In genomic region chr1:31155216-31155806, GRCh38 we compare ENCODE assay signal across 8 cellular contexts.
A peak's percentile ranks its signal among the peaks of the same experiment; 100 is the strongest.
DNase-seq lines count a peak whose midpoint lies in the region; ATAC-seq and TF ChIP-seq lines count a peak whose summit lies in the region.

No MANE protein-coding gene starts in this region.

- ATAC-seq in GM19395 (IDR thresholded peaks at IDR 0.05; ENCODE audit: unreplicated experiment): no peak

- H3K18ac ChIP-seq in H9 (ENCODE audit: insufficient read length, low read depth, low read length): peak overlapping the region; percentile 45

- no peaks in the 10 kb centered on the region for H3K4me1 ChIP-seq in H9 (ENCODE audit: insufficient read depth, low read length)

- H2AFZ ChIP-seq in H9 (ENCODE audit: low read length): no peak overlapping the region

- intact Hi-C loops in lower leg skin (cut with DNase I; ENCODE audit: low total_unique reads): no loop called here

- no peaks in the 10 kb centered on the region for H4K20me1 ChIP-seq in H9 (ENCODE audit: control insufficient read depth, insufficient read depth, insufficient read length)

- peaks cover 3% of the 10 kb centered on the region; the same call in 1 of the 2 replicates for H3K27me3 Mint-ChIP-seq in H9 (ENCODE audit: low read depth)

- H3K4me2 ChIP-seq in H9 (ENCODE audit: insufficient read depth, insufficient read length, low read length): peak overlapping the region; percentile 88

- no peak overlapping the region for H3K23ac ChIP-seq in H9 (ENCODE audit: insufficient read length, low read depth, low read length)

- H3K27me3 ChIP-seq in H9 (ENCODE audit: insufficient read depth, low read length): no peaks in the 10 kb centered on the region

- no peak overlapping the region for H3K56ac ChIP-seq in H9 (ENCODE audit: insufficient read length, low read depth, low read length)

- H3K4me3 Mint-ChIP-seq in H9: peak overlapping the region; percentile 85 to 87

- no peak overlapping the region for H2BK5ac ChIP-seq in H9 (ENCODE audit: insufficient read length, low read length)

- no peaks in the 10 kb centered on the region for H3K9me3 ChIP-seq in H9 (ENCODE audit: control insufficient read depth, low read depth, low read length)

- peak overlapping the region; percentile 96 for H3K4me3 ChIP-seq in coronary artery
- H3K4me3 ChIP-seq in lower leg skin (ENCODE audit: low read depth, poor library complexity, severe bottlenecking): peak overlapping the region; percentile 39

- peaks cover 4% of the 10 kb centered on the region for H3K23me2 ChIP-seq in H9 (ENCODE audit: insufficient read length, low read depth, low read length, poor library complexity, severe bottlenecking)

- WGBS in H9 (ENCODE audit: extremely low coverage, insufficient read length, low lambda C conversion rate): no CpG with 5 or more reads among the region's 46 CpGs
- 3 to 4% methylated on average over 18 to 26 of the region's 46 CpGs for WGBS in lower leg skin, 2 donors

- peaks cover 0 to 12% (median 3%) of the 10 kb centered on the region in 3 experiments; a peak in 5 of 7 replicates for H3K36me3 Mint-ChIP-seq in H9 (ENCODE audit: insufficient read depth in 1 of 3, low read depth in 3 of 3)

- DNase-seq in ELR (ENCODE audit: low read depth) (peak; percentile 85), H9 (peak; percentile 80), NCI-H2171 treated with DMSO at 0.1 percent for 48 hours (lab: John Stamatoyannopoulos, UW) (peak; percentile 74), coronary artery (ENCODE audit: low spot score) (peak; percentile 76), lower leg skin (ENCODE audit: low spot score in 2 of 2) (peak; percentile 33 to 92)
- DNase-seq in activated CD4-positive, alpha-beta T cell treated with anti-CD3 and anti-CD28 coated beads for 24 hours (ENCODE audit: low read depth in 2 of 2): peak; percentile 36 to 53
- peak; percentile 8 to 59 (median 11) for DNase-seq in stimulated activated CD4-positive, alpha-beta T cell treated with anti-CD3 and anti-CD28 coated beads, TNF-alpha, amount 100 ng/mL, for 1 hour (ENCODE audit: low read depth in 3 of 3, low spot score in 1 of 3)

- no peaks in the 10 kb centered on the region for H3K79me1 ChIP-seq in H9 (ENCODE audit: insufficient read depth, low read depth, low read length, poor library complexity, severe bottlenecking)

- no peak overlapping the region for H3T11ph ChIP-seq in H9 (ENCODE audit: low read length)

- H4K91ac ChIP-seq in H9 (ENCODE audit: insufficient read length, low read depth, low read length): no peak overlapping the region

- H3K4me1 Mint-ChIP-seq in H9: peaks cover 13 to 15% of the 10 kb centered on the region in 2 experiments

- H2BK120ac ChIP-seq in H9 (ENCODE audit: low read depth, low read length, poor library complexity, severe bottlenecking): peak overlapping the region; percentile 1

- H3K79me2 ChIP-seq in H9 (ENCODE audit: insufficient read depth, low read length): no peaks in the 10 kb centered on the region

- peak overlapping the region; percentile 1 for H2BK12ac ChIP-seq in H9 (ENCODE audit: insufficient read length, low read depth, low read length)

- no peak overlapping the region; the same call in 1 of the 2 replicates for H3K4ac ChIP-seq in H9 (ENCODE audit: low read depth, low read length)

- peaks cover 2 to 3% of the 10 kb centered on the region in 2 experiments; a peak in 1 of 5 replicates for H3K9me3 Mint-ChIP-seq in H9

- H2AK5ac ChIP-seq in H9 (ENCODE audit: insufficient read length, low read length): no peak overlapping the region

- peak; percentile 29; the same call in 2 of the 3 replicates for TF ChIP-seq CTCF in H9 (conservative IDR thresholded peaks at IDR 0.05)
- no peak for TF ChIP-seq CTCF in coronary artery (IDR thresholded peaks at IDR 0.05)
- no peak for TF ChIP-seq CTCF in lower leg skin (IDR thresholded peaks at IDR 0.05)

- peak overlapping the region; percentile 95 to 96 (median 96) for H3K27ac Mint-ChIP-seq in H9

- H3K27ac ChIP-seq in H9 (ENCODE audit: insufficient read length, low read depth, low read length): no peak overlapping the region
- H3K27ac ChIP-seq in coronary artery: peak overlapping the region; percentile 67 to 90

- H3K9ac ChIP-seq in H9 (ENCODE audit: extremely low read depth, insufficient read length, low read length): peak overlapping the region; percentile 67

- H2BK15ac ChIP-seq in H9 (ENCODE audit: low read depth, low read length): no peak overlapping the region

- H3K14ac ChIP-seq in H9 (ENCODE audit: insufficient read depth, low read length): peak overlapping the region; percentile 82

- no peak overlapping the region for H2BK20ac ChIP-seq in H9 (ENCODE audit: low read depth, low read length, poor library complexity, severe bottlenecking)

- H4K8ac ChIP-seq in H9 (replicated peaks; ENCODE audit: insufficient read length, low read depth, low read length): no peak overlapping the region

- H4K5ac ChIP-seq in H9 (ENCODE audit: insufficient read length, low read depth, low read length): no peak overlapping the region

- TF ChIP-seq POLR2A in lower leg skin (IDR thresholded peaks at IDR 0.05): no peak

Comparison
In these comparisons a context has a peak if more than half of its experiments do, and no peak if none do; other contexts are left out.
1. DNase-seq: peak in every context shown above with its lines; median percentile 85 in ELR; 80 in H9; 76 in coronary artery; 74 in NCI-H2171 treated with DMSO at 0.1 percent for 48 hours; 62 in lower leg skin; 44 in activated CD4-positive, alpha-beta T cell treated with anti-CD3 and anti-CD28 coated beads for 24 hours; 11 in stimulated activated CD4-positive, alpha-beta T cell treated with anti-CD3 and anti-CD28 coated beads, TNF-alpha, amount 100 ng/mL, for 1 hour.